ENCODE assay signal across 12 cellular contexts in genomic region chr4:176357359-176358082, GRCh38. TPM values are rescaled to one million over a fixed set of nuclear protein-coding genes. Genes with fewer than 3 reads are reported as not detected.
DNase-seq lines count a peak whose midpoint lies in the region; ATAC-seq and TF ChIP-seq lines count a peak whose summit lies in the region.
"Had no signal": no experiment of that assay in that cellular context is flagged by ENCODE, and none has a peak within 500 bp of the region (broad histone marks: within the 10 kb centered on the region; RNA-seq: fewer than 3 reads in every experiment).

No MANE protein-coding gene starts in this region.

- no peak for TF ChIP-seq CTCF in GM13977 (IDR thresholded peaks at IDR 0.05; ENCODE audit: extremely low read depth, insufficient read depth, missing control alignments)
- TF ChIP-seq CTCF in IMR-90 (conservative IDR thresholded peaks at IDR 0.05; ENCODE audit: low read depth, low read length): no peak

- H3K56ac ChIP-seq in IMR-90 (ENCODE audit: extremely low read depth, insufficient read depth, low read length): no peak overlapping the region

- no TSS peak for BruUV-seq in IMR-90 (replicated peaks; lab: Mats Ljungman, UMichigan)

- WGBS in IMR-90 (ENCODE audit: extremely low coverage in 2 of 2, insufficient read length in 1 of 2), 2 experiments: no CpG with 5 or more reads among the region's 4 CpGs

- CTCF ChIA-PET in IMR-90 (lab: Yijun Ruan, JAX): interaction anchor here (1.7 kb wide), 1 partner anchor 16 kb away, joined by 5 read pairs; no protein-coding TSS in a partner anchor

- no peak overlapping the region for H3K4me3 ChIP-seq in IMR-90 (ENCODE audit: insufficient read depth, low read depth, low read length)
- H3K4me3 ChIP-seq: MG63 had no signal

- TF ChIP-seq RAD21 in IMR-90 (IDR thresholded peaks at IDR 0.05; ENCODE audit: low read length): no peak

- no peak overlapping the region for H4K91ac ChIP-seq in IMR-90 (ENCODE audit: insufficient read depth, low read depth, low read length)

- H3K9ac ChIP-seq in IMR-90 (ENCODE audit: low read depth, low read length): no peak overlapping the region

- peak; percentile 97 for ATAC-seq in GM19467 (IDR thresholded peaks at IDR 0.05; ENCODE audit: unreplicated experiment)
- ATAC-seq in HG02938 (IDR thresholded peaks at IDR 0.05; ENCODE audit: unreplicated experiment): peak; percentile 99
- peak; percentile 38; the same call in 1 of the 2 replicates for ATAC-seq in IMR-90 (ENCODE audit: low read depth)

- POLR2A ChIA-PET in IMR-90 (lab: Charles Lee; ENCODE audit: unreplicated experiment): no interaction called here

- no peaks in the 10 kb centered on the region for H3K36me3 ChIP-seq in IMR-90 (ENCODE audit: control insufficient read depth, insufficient read depth, low read length)
- H3K36me3 ChIP-seq: MG63 had no signal

- 0 out of 4 replicates have a peak overlapping the region, but pooled peaks of 1 of the 2 experiments have one; percentile 12 for H4K8ac ChIP-seq in IMR-90 (ENCODE audit: low read depth in 2 of 2, low read length in 2 of 2)

- peaks cover 8% of the 10 kb centered on the region for H3K4me1 ChIP-seq in IMR-90 (ENCODE audit: control insufficient read depth, insufficient read depth, low read length)

- no peak overlapping the region for H2AK9ac ChIP-seq in IMR-90 (replicated peaks; ENCODE audit: low read depth, low read length, poor library complexity)

- no peak overlapping the region for H3K4ac ChIP-seq in IMR-90 (ENCODE audit: low read depth, low read length)

- H2AFZ ChIP-seq in IMR-90 (replicated peaks; ENCODE audit: low read length, poor library complexity): peak overlapping the region; percentile 13

- H3K9me1 ChIP-seq in IMR-90 (ENCODE audit: insufficient read depth, low read length): no peaks in the 10 kb centered on the region; the same call in 1 of the 2 replicates

- intact Hi-C loops in IMR-90 (cut with micrococcal nuclease): no loop called here

- peak overlapping the region; percentile 65; the same call in 1 of the 2 replicates for H3K18ac ChIP-seq in IMR-90 (ENCODE audit: low read depth, low read length)

- in situ Hi-C loops in GM13977 (cut with MboI; ENCODE audit: low pct_unique_long_range_greater_than_20kb, low sequenced_read_pairs, unreplicated experiment): loop anchor here (25.0 kb wide), 1 partner anchor 680 kb away; no protein-coding TSS in a partner anchor
- in situ Hi-C loops in IMR-90 (cut with MboI; ENCODE audit: low sequenced_read_pairs): loop anchor here (25.0 kb wide), 2 partner anchors 1180 to 1605 kb away; no protein-coding TSS in a partner anchor

- dilution Hi-C loops in IMR-90 (cut with HindIII; ENCODE audit: low sequenced_read_pairs, unreplicated experiment): no loop called here

- H2BK15ac ChIP-seq in IMR-90 (ENCODE audit: low read depth, low read length): no peak overlapping the region

- DNase-seq in GM13977 (ENCODE audit: low spot score) (peak; percentile 55), IMR-90 (peak; percentile 39), NCI-H1092 treated with DMSO at 0.1 percent for 48 hours (lab: John Stamatoyannopoulos, UW) (no peak), NOMO-1 treated with DMSO at 0.1 percent for 48 hours (lab: John Stamatoyannopoulos, UW; ENCODE audit: unreplicated experiment) (no peak), C1 segment of cervical spinal cord (lab: John Stamatoyannopoulos, UW) (no peak)
- DNase-seq in activated naive CD4-positive, alpha-beta T cell treated with Interleukin-2 at 50 U/mL for 16 hours: no peak
- DNase-seq: activated CD4-positive, alpha-beta T cell treated with anti-CD3 and anti-CD28 coated beads, Interleukin-2, amount 50 U/mL, for 48 hours; AML-193; amygdala; MG63 had no signal

- H2BK20ac ChIP-seq in IMR-90 (ENCODE audit: low read depth, low read length): 0 out of 2 replicates have a peak overlapping the region, but pooled peaks have one; percentile 3

- no peaks in the 10 kb centered on the region for H3K79me1 ChIP-seq in IMR-90 (ENCODE audit: low read depth in 1 of 2, low read length in 2 of 2)

- no peaks in the 10 kb centered on the region for H4K20me1 ChIP-seq in IMR-90 (ENCODE audit: insufficient read depth, low read length)

- H3K14ac ChIP-seq in IMR-90 (replicated peaks; ENCODE audit: low read depth, low read length): no peak overlapping the region; the same call in 1 of the 2 replicates

- H3K9me3 ChIP-seq in IMR-90 (ENCODE audit: control insufficient read depth, insufficient read depth, low read length): peaks cover 2% of the 10 kb centered on the region; the same call in 1 of the 2 replicates
- H3K9me3 ChIP-seq: MG63 had no signal

- H4K5ac ChIP-seq in IMR-90 (ENCODE audit: low read depth, low read length): peak overlapping the region; percentile 72; the same call in 1 of the 2 replicates

- H3K27ac ChIP-seq in IMR-90 (ENCODE audit: insufficient read depth, low read length): no peak overlapping the region

- no peak overlapping the region for H2BK5ac ChIP-seq in IMR-90 (ENCODE audit: low read depth, low read length, poor library complexity, severe bottlenecking)

- no peak overlapping the region for H2BK120ac ChIP-seq in IMR-90 (ENCODE audit: low read depth, low read length)

- H3K27me3 ChIP-seq in IMR-90 (ENCODE audit: control insufficient read depth, insufficient read depth, low read length): no peaks in the 10 kb centered on the region
- H3K27me3 ChIP-seq: MG63 had no signal

- H3K4me2 ChIP-seq in IMR-90 (ENCODE audit: low read depth, low read length): peak overlapping the region; percentile 63

- H3K23ac ChIP-seq in IMR-90 (ENCODE audit: low read depth, low read length): no peak overlapping the region

- no peak for TF ChIP-seq POLR2A in IMR-90 (IDR thresholded peaks at IDR 0.05; ENCODE audit: low read depth, low read length)

- H2AK5ac ChIP-seq in IMR-90 (ENCODE audit: low read depth, low read length): no peak overlapping the region

TF ChIP-seq in IMR-90, 13 proteins besides CTCF, POLR2A, EP300 and RAD21:
- TF ChIP-seq MAFK (IDR thresholded peaks at IDR 0.05; ENCODE audit: low read depth, low read length) (no peak), MAZ (IDR thresholded peaks at IDR 0.05; ENCODE audit: borderline replicate concordance, low read depth, low read length) (no peak), BHLHE40 (IDR thresholded peaks at IDR 0.05; ENCODE audit: low read depth, low read length) (no peak), RCOR1 (IDR thresholded peaks at IDR 0.05; ENCODE audit: insufficient replicate concordance, low read length) (no peak), ELK1 (IDR thresholded peaks at IDR 0.05; ENCODE audit: borderline replicate concordance, low read depth, low read length) (no peak), CHD1 (IDR thresholded peaks at IDR 0.05; ENCODE audit: low read depth, low read length) (no peak), FOS (IDR thresholded peaks at IDR 0.05; ENCODE audit: low read depth, low read length) (no peak), SMC3 (IDR thresholded peaks at IDR 0.05; ENCODE audit: low read depth, low read length) (no peak), NFE2L2 (IDR thresholded peaks at IDR 0.05; ENCODE audit: low read depth, low read length) (no peak), USF2 (IDR thresholded peaks at IDR 0.05; ENCODE audit: low read depth, low read length) (no peak), CEBPB (IDR thresholded peaks at IDR 0.05; ENCODE audit: low read depth, low read length) (no peak), RFX5 (IDR thresholded peaks at IDR 0.05; ENCODE audit: low read depth, low read length) (no peak), MXI1 (IDR thresholded peaks at IDR 0.05; ENCODE audit: borderline replicate concordance, low read depth, low read length) (no peak)

RNA-seq across cellular contexts. Expression of gene SPCS3, which starts 37.8 kb away (rescaled TPM):
- 77.4 and 131 TPM in 2 replicates for total RNA-seq in IMR-90 (2012; rRNA removed)
- 32.8 and 41.6 TPM in 2 replicates for polyA plus RNA-seq in IMR-90 (2012; rRNA removed)
- polyA plus RNA-seq in IMR-90 (2012; cell fraction: cytosol; rRNA removed): 24.2 and 40.4 TPM in 2 replicates
- polyA plus RNA-seq in IMR-90 (2012; cell fraction: nucleus; rRNA removed; ENCODE audit: low replicate concordance): 26.7 and 37.4 TPM in 2 replicates

Comparison
In these comparisons a context has a peak if more than half of its experiments do, and no peak if none do; other contexts are left out.
1. DNase-seq: peak in GM13977 (single experiment) and IMR-90 (single experiment); none in activated naive CD4-positive, alpha-beta T cell treated with Interleukin-2 at 50 U/mL for 16 hours (single experiment), NCI-H1092 treated with DMSO at 0.1 percent for 48 hours (single experiment), NOMO-1 treated with DMSO at 0.1 percent for 48 hours (single experiment) and C1 segment of cervical spinal cord (0 of 14).
2. ATAC-seq: peak in every context shown above with its lines; median percentile 99 in HG02938; 97 in GM19467; 38 in IMR-90.